In the genomic region with DNA sequence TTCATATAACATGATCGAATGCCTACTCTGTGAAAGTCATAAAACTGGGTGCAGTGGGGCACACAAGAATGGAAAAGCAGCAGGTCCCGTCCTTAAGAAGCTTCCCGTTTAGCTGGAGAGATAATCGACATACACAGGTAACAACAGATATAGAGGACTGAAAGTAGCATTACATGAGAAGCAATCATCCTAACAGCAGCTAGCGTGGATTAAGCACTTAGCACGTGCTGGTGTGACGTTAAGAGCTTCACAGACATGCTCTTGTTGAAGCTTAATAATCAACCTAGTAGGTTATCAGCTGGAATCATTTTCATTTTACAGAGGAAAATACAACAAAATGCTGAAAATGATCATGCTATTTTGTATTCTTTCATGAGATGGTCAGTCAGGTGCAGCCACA, we compare ENCODE assay signal across 31 cellular contexts.
"Had no signal": no experiment of that assay in that cellular context is flagged by ENCODE, and none has a peak within 500 bp of the region (broad histone marks: within the 10 kb centered on the region; RNA-seq: fewer than 3 reads in every experiment).

No MANE protein-coding gene starts in this region.

- H3K4me1 ChIP-seq: esophagus squamous epithelium had no signal

- H3K36me3 ChIP-seq: ascending aorta, esophagus squamous epithelium had no signal

- H3K4me3 ChIP-seq: ascending aorta, coronary artery, dorsolateral prefrontal cortex, esophagus squamous epithelium had no signal

- ATAC-seq: activated CD4-positive, alpha-beta T cell treated with anti-CD3 and anti-CD28 coated beads for 36 hours; activated naive CD4-positive, alpha-beta T cell treated with anti-CD3 and anti-CD28 coated beads, Interleukin-2, amount 50 U/mL, for 72 hours; activated T-cell treated with anti-CD3 and anti-CD28 coated beads, Interleukin-2, amount 50 U/mL, for 72 hours; T-cell had no signal

- H3K4me3 Mint-ChIP-seq: activated CD4-positive, alpha-beta memory T cell treated with anti-CD3 and anti-CD28 coated beads, Interleukin-2, amount 10 ng/mL, durations not matched to agents 7 days and 5 days; activated CD4-positive, alpha-beta T cell treated with anti-CD3 and anti-CD28 coated beads for 36 hours; activated CD4-positive, alpha-beta T cell treated with anti-CD3 and anti-CD28 coated beads, Interleukin-2, amount 10 ng/mL, durations not matched to agents 24 days and 14 days; activated naive CD4-positive, alpha-beta T cell treated with anti-CD3 and anti-CD28 coated beads, Interleukin-2, amount 10 ng/mL, durations not matched to agents 7 days and 5 days; activated naive CD8-positive, alpha-beta T cell treated with anti-CD3 and anti-CD28 coated beads, Interleukin-2, amount 10 ng/mL, durations not matched to agents 7 days and 5 days; activated T-cell treated with anti-CD3 and anti-CD28 coated beads, Interleukin-2, amount 50 U/mL, for 24 hours; activated T-cell treated with anti-CD3 and anti-CD28 coated beads, Interleukin-2, amount 50 U/mL, for 72 hours; brain; central memory CD8-positive, alpha-beta T cell; dendritic cell treated with granulocyte-macrophage colony-stimulating factor and Interleukin-4, amounts not matched to agents 40 ng/mL and 50 ng/mL, for 4 days; T-cell; T-helper 1 cell treated with Interleukin-12 subunit alpha and Interleukin-12 subunit beta and Interleukin-4 antibody, amounts not matched to agents 30 μg/mL and 1 μg/mL, for 36 hours; T-helper 2 cell treated with Interferon-gamma antibody and Interleukin-4, amounts not matched to agents 5 μg/mL and 100 μg/mL, for 36 hours had no signal

- H3K36me3 Mint-ChIP-seq: activated naive CD4-positive, alpha-beta T cell treated with anti-CD3 and anti-CD28 coated beads, Interleukin-2, amount 10 ng/mL, durations not matched to agents 7 days and 5 days; activated naive CD8-positive, alpha-beta T cell treated with anti-CD3 and anti-CD28 coated beads, Interleukin-2, amount 10 ng/mL, durations not matched to agents 7 days and 5 days; brain; T-cell had no signal

- DNase-seq: activated CD4-positive, alpha-beta memory T cell treated with anti-CD3 and anti-CD28 coated beads, Interleukin-2, amount 10 ng/mL, durations not matched to agents 7 days and 5 days; activated CD4-positive, alpha-beta T cell treated with anti-CD3 and anti-CD28 coated beads for 36 hours; activated CD4-positive, alpha-beta T cell treated with anti-CD3 and anti-CD28 coated beads, Interleukin-2, amount 10 ng/mL, durations not matched to agents 24 days and 14 days; activated CD4-positive, alpha-beta T cell treated with anti-CD3 and anti-CD28 coated beads, Interleukin-2, amount 50 U/mL, for 4 hours; activated CD4-positive, CD25-positive, alpha-beta regulatory T cell; activated CD4-positive, CD25-positive, alpha-beta regulatory T cell treated with anti-CD3 and anti-CD28 coated beads, Interleukin-2, amount 50 U/mL, for 72 hours; activated CD8-positive, alpha-beta memory T cell treated with anti-CD3 and anti-CD28 coated beads, Interleukin-2, amount 50 U/mL, for 48 hours; activated gamma-delta T cell; activated naive CD4-positive, alpha-beta T cell; activated naive CD4-positive, alpha-beta T cell treated with anti-CD3 and anti-CD28 coated beads, Interleukin-2, amount 10 ng/mL, durations not matched to agents 7 days and 5 days; activated naive CD8-positive, alpha-beta T cell treated with anti-CD3 and anti-CD28 coated beads, Interleukin-2, amount 10 ng/mL, durations not matched to agents 7 days and 5 days; activated T-cell treated with anti-CD3 and anti-CD28 coated beads for 4 hours; activated T-cell treated with anti-CD3 and anti-CD28 coated beads, Interleukin-2, amount 50 U/mL, for 24 hours; activated T-cell treated with anti-CD3 and anti-CD28 coated beads, Interleukin-2, amount 50 U/mL, for 72 hours; dorsolateral prefrontal cortex; effector memory CD4-positive, alpha-beta T cell; erythroblast; esophagus squamous epithelium; foreskin melanocyte; head of caudate nucleus; SW 1271; T-cell; T1000 had no signal

- H3K9me3 Mint-ChIP-seq: activated CD4-positive, alpha-beta memory T cell treated with anti-CD3 and anti-CD28 coated beads, Interleukin-2, amount 10 ng/mL, durations not matched to agents 7 days and 5 days; activated CD4-positive, alpha-beta T cell treated with anti-CD3 and anti-CD28 coated beads, Interleukin-2, amount 10 ng/mL, durations not matched to agents 24 days and 14 days; activated naive CD4-positive, alpha-beta T cell treated with anti-CD3 and anti-CD28 coated beads, Interleukin-2, amount 10 ng/mL, durations not matched to agents 7 days and 5 days; activated naive CD8-positive, alpha-beta T cell treated with anti-CD3 and anti-CD28 coated beads, Interleukin-2, amount 10 ng/mL, durations not matched to agents 7 days and 5 days; activated T-cell treated with anti-CD3 and anti-CD28 coated beads, Interleukin-2, amount 50 U/mL, for 24 hours; activated T-cell treated with anti-CD3 and anti-CD28 coated beads, Interleukin-2, amount 50 U/mL, for 72 hours; central memory CD8-positive, alpha-beta T cell; T-helper 1 cell treated with Interleukin-12 subunit alpha and Interleukin-12 subunit beta and Interleukin-4 antibody, amounts not matched to agents 30 μg/mL and 1 μg/mL, for 36 hours; T-helper 2 cell treated with Interferon-gamma antibody and Interleukin-4, amounts not matched to agents 5 μg/mL and 100 μg/mL, for 36 hours had no signal

- H3K27ac ChIP-seq: ascending aorta, coronary artery, dorsolateral prefrontal cortex, esophagus squamous epithelium had no signal

- H3K4me1 Mint-ChIP-seq: activated CD4-positive, alpha-beta memory T cell treated with anti-CD3 and anti-CD28 coated beads, Interleukin-2, amount 10 ng/mL, durations not matched to agents 7 days and 5 days; activated CD4-positive, alpha-beta T cell treated with anti-CD3 and anti-CD28 coated beads for 36 hours; activated CD4-positive, alpha-beta T cell treated with anti-CD3 and anti-CD28 coated beads, Interleukin-2, amount 10 ng/mL, durations not matched to agents 24 days and 14 days; activated naive CD4-positive, alpha-beta T cell treated with anti-CD3 and anti-CD28 coated beads, Interleukin-2, amount 10 ng/mL, durations not matched to agents 7 days and 5 days; activated naive CD8-positive, alpha-beta T cell treated with anti-CD3 and anti-CD28 coated beads, Interleukin-2, amount 10 ng/mL, durations not matched to agents 7 days and 5 days; central memory CD8-positive, alpha-beta T cell; T-cell had no signal

- H3K27me3 ChIP-seq: ascending aorta, esophagus squamous epithelium had no signal

- H3K27me3 Mint-ChIP-seq: activated CD4-positive, alpha-beta memory T cell treated with anti-CD3 and anti-CD28 coated beads, Interleukin-2, amount 10 ng/mL, durations not matched to agents 7 days and 5 days; activated CD4-positive, alpha-beta T cell treated with anti-CD3 and anti-CD28 coated beads, Interleukin-2, amount 10 ng/mL, durations not matched to agents 24 days and 14 days; activated naive CD8-positive, alpha-beta T cell treated with anti-CD3 and anti-CD28 coated beads, Interleukin-2, amount 10 ng/mL, durations not matched to agents 7 days and 5 days; brain; dendritic cell treated with granulocyte-macrophage colony-stimulating factor and Interleukin-4, amounts not matched to agents 40 ng/mL and 50 ng/mL, for 4 days had no signal

- H3K9me3 ChIP-seq: ascending aorta had no signal

- H3K27ac Mint-ChIP-seq: activated CD4-positive, alpha-beta memory T cell treated with anti-CD3 and anti-CD28 coated beads, Interleukin-2, amount 10 ng/mL, durations not matched to agents 7 days and 5 days; activated CD4-positive, alpha-beta T cell treated with anti-CD3 and anti-CD28 coated beads for 36 hours; activated CD4-positive, alpha-beta T cell treated with anti-CD3 and anti-CD28 coated beads, Interleukin-2, amount 10 ng/mL, durations not matched to agents 24 days and 14 days; activated naive CD4-positive, alpha-beta T cell treated with anti-CD3 and anti-CD28 coated beads, Interleukin-2, amount 10 ng/mL, durations not matched to agents 7 days and 5 days; activated naive CD4-positive, alpha-beta T cell treated with anti-CD3 and anti-CD28 coated beads, Interleukin-2, amount 50 U/mL, for 72 hours; activated naive CD8-positive, alpha-beta T cell treated with anti-CD3 and anti-CD28 coated beads, Interleukin-2, amount 10 ng/mL, durations not matched to agents 7 days and 5 days; activated T-cell treated with anti-CD3 and anti-CD28 coated beads, Interleukin-2, amount 50 U/mL, for 24 hours; activated T-cell treated with anti-CD3 and anti-CD28 coated beads, Interleukin-2, amount 50 U/mL, for 72 hours; dendritic cell treated with granulocyte-macrophage colony-stimulating factor and Interleukin-4, amounts not matched to agents 40 ng/mL and 50 ng/mL, for 4 days; T-cell; T-helper 1 cell treated with Interleukin-12 subunit alpha and Interleukin-12 subunit beta and Interleukin-4 antibody, amounts not matched to agents 30 μg/mL and 1 μg/mL, for 36 hours; T-helper 2 cell treated with Interferon-gamma antibody and Interleukin-4, amounts not matched to agents 5 μg/mL and 100 μg/mL, for 36 hours had no signal
